In the genomic region with DNA sequence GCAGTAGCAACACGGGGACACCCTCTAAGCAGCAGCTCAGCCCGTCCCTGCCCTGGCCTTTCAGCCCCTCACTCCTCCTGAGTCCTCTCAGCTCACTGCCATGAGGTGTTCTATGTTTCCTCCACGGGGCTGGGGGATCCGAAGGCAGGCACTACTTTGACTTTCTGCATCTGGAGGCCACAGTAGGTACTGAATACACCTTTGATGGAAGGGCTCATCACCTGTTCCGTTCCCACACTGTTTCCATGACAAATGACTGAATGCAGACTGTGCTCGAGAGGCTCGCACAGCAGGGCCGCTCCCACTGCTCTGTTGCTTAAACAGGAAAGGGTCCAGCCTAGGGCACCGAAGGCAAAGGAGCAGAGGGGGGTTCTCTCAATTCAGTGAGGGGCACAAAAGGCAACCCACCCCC, we compare ENCODE assay signal across 9 cellular contexts.
DNase-seq lines count a peak whose midpoint lies in the region; ATAC-seq and TF ChIP-seq lines count a peak whose summit lies in the region.
"Had no signal": no experiment of that assay in that cellular context is flagged by ENCODE, and none has a peak within 500 bp of the region (broad histone marks: within the 10 kb centered on the region; RNA-seq: fewer than 3 reads in every experiment).

No MANE protein-coding gene starts in this region.

- H3K4me3 Mint-ChIP-seq in endothelial cell (ENCODE audit: unreplicated experiment) = no peak overlapping the region

- no peak overlapping the region for H3K27ac Mint-ChIP-seq in endothelial cell (ENCODE audit: unreplicated experiment)

- H3K27me3 Mint-ChIP-seq in endothelial cell (ENCODE audit: unreplicated experiment) = no peaks in the 10 kb centered on the region

- no peaks in the 10 kb centered on the region for H3K9me3 Mint-ChIP-seq in endothelial cell (ENCODE audit: unreplicated experiment)

- TF ChIP-seq CTCF in endothelial cell (IDR thresholded peaks at IDR 0.05; ENCODE audit: unreplicated experiment) = peak; percentile 34

- ATAC-seq in GM19467 (IDR thresholded peaks at IDR 0.05; ENCODE audit: unreplicated experiment) = peak; percentile 25
- ATAC-seq in HG03280 (IDR thresholded peaks at IDR 0.05; ENCODE audit: unreplicated experiment) = peak; percentile 23

- peaks cover 8% of the 10 kb centered on the region for H3K4me1 Mint-ChIP-seq in endothelial cell (ENCODE audit: unreplicated experiment)

- DNase-seq in D341Med (ENCODE audit: low spot score) (peak; percentile 45), endothelial cell (ENCODE audit: low spot score) (no peak), SW480 (ENCODE audit: low spot score) (no peak), epidermal melanocyte (ENCODE audit: insufficient read length, low spot score) (no peak), cortex of kidney (lab: John Stamatoyannopoulos, UW) (no peak), activated gamma-delta T cell (lab: John Stamatoyannopoulos, UW) (no peak)
- DNase-seq: NCI-H1436 treated with DMSO at 0.1 percent for 48 hours had no signal

- H3K36me3 Mint-ChIP-seq in endothelial cell (ENCODE audit: low read depth, unreplicated experiment) = no peaks in the 10 kb centered on the region
